Comparison of ENCODE assay signal across 18 cellular contexts in the genomic region with DNA sequence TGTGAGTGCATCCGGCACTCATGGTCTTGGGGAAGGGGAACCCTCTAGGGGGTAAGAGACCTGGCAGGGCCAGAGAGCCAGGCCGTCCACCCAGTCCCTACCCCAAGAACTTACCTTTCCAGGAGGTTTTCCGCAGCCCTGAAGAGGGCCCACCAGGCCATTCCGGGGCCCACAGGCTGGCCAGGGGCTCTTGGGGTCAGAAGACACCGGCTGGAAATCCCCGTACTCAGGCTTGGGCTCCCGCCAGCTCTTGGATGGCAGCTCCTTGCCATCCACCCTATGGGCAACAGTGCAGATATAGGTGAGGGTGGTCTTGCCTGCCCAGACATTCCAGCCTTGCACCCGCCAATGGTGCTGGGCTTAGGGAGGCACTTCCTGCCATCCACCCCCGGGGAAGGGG. TPM values are rescaled to one million over a fixed set of nuclear protein-coding genes. Genes with fewer than 3 reads are reported as not detected.
A peak's percentile ranks its signal among the peaks of the same experiment; 100 is the strongest.
DNase-seq lines count a peak whose midpoint lies in the region; ATAC-seq, FAIRE-seq and TF ChIP-seq lines count a peak whose summit lies in the region.
"Had no signal": no experiment of that assay in that cellular context is flagged by ENCODE, and none has a peak within 500 bp of the region (broad histone marks: within the 10 kb centered on the region; RNA-seq: fewer than 3 reads in every experiment).

No MANE protein-coding gene starts in this region.

- H3K4me1 ChIP-seq in HEK293 (ENCODE audit: control insufficient read depth, insufficient read depth, low read length) (no peaks in the 10 kb centered on the region), sigmoid colon (peaks cover 0 to 6% (median 0%) of the 10 kb centered on the region in 4 donors)

- POLR2A ChIA-PET in HEK293 (lab: Yijun Ruan, JAX): no interaction called here

- FAIRE-seq in D721Med (lab: Jason Lieb, UNC): no peak
- FAIRE-seq: G401.6, GM12892, GM18507 had no signal

- DNase-seq in D341Med (ENCODE audit: low spot score) (peak; percentile 23), islet precursor cell (peak; percentile 53), sigmoid colon (peak; percentile 63), D721Med (ENCODE audit: insufficient read length, low spot score) (no peak), hypothalamus (lab: John Stamatoyannopoulos, UW) (no peak)
- DNase-seq: 8988T; CD4-positive, alpha-beta memory T cell; DMS 273 treated with DMSO at 0.1 percent for 48 hours; HCEC 1CT; HFFc6; KG1 had no signal

- CTCF ChIA-PET in HEK293 (lab: Yijun Ruan, JAX): no interaction called here

- H3K9me3 ChIP-seq in HEK293 (ENCODE audit: control insufficient read depth, insufficient read depth, low read depth, low read length) (no peaks in the 10 kb centered on the region), sigmoid colon (no peaks in the 10 kb centered on the region)
- H3K9me3 ChIP-seq: BLaER1 had no signal

- ATAC-seq in GM19023 (IDR thresholded peaks at IDR 0.05; ENCODE audit: unreplicated experiment): no peak

- 92 to 94% methylated on average over 9 of the region's 9 CpGs for WGBS in sigmoid colon, 2 donors

- TF ChIP-seq CTCF in HEK293 (tag by site-specific recombination; IDR thresholded peaks at IDR 0.05) (no peak), sigmoid colon (IDR thresholded peaks at IDR 0.05) (no peak), D721Med (IDR thresholded peaks at IDR 0.05; ENCODE audit: insufficient read depth, missing control alignments) (no peak)

- H3K36me3 ChIP-seq in HEK293 (ENCODE audit: control insufficient read depth in 2 of 2, insufficient read depth in 1 of 2, low read length in 2 of 2) (peaks cover 0 to 80% of the 10 kb centered on the region in 2 experiments; a peak in 2 of 3 replicates), sigmoid colon (peaks cover 0 to 55% (median 22%) of the 10 kb centered on the region in 4 donors)

- no peaks in the 10 kb centered on the region for H3K27me3 ChIP-seq in sigmoid colon
- H3K27me3 ChIP-seq: BLaER1 had no signal

- H3K27ac ChIP-seq in HEK293 (ENCODE audit: extremely low read depth, low read depth, low read length): no peak overlapping the region
- H3K27ac ChIP-seq in sigmoid colon: no peak overlapping the region
- H3K27ac ChIP-seq: BLaER1, HL-60 had no signal

- intact Hi-C loops in sigmoid colon (cut with DNase I): no loop called here

- TF ChIP-seq POLR2A in sigmoid colon (IDR thresholded peaks at IDR 0.05): no peak

- H3K4me3 ChIP-seq in HEK293 (ENCODE audit: low read depth, low read length) (no peak overlapping the region), sigmoid colon (no peak overlapping the region)
- H3K4me3 ChIP-seq: BLaER1 had no signal

- no peak for TF ChIP-seq EP300 in sigmoid colon (IDR thresholded peaks at IDR 0.05)

TF ChIP-seq in HEK293, 187 proteins besides CTCF, POLR2A, EP300 and RAD21:
- TF ChIP-seq REPIN1 (tag by site-specific recombination; IDR thresholded peaks at IDR 0.05; ENCODE audit: low read depth) (no peak), ZNF16 (tag by site-specific recombination; IDR thresholded peaks at IDR 0.05; ENCODE audit: low read depth) (no peak), ZNF404 (tag by site-specific recombination; IDR thresholded peaks at IDR 0.05) (no peak), MZF1 (tag by site-specific recombination; IDR thresholded peaks at IDR 0.05; ENCODE audit: borderline replicate concordance) (no peak), ZEB2 (tag by site-specific recombination; IDR thresholded peaks at IDR 0.05) (no peak)
- TF ChIP-seq, protein P1, sequence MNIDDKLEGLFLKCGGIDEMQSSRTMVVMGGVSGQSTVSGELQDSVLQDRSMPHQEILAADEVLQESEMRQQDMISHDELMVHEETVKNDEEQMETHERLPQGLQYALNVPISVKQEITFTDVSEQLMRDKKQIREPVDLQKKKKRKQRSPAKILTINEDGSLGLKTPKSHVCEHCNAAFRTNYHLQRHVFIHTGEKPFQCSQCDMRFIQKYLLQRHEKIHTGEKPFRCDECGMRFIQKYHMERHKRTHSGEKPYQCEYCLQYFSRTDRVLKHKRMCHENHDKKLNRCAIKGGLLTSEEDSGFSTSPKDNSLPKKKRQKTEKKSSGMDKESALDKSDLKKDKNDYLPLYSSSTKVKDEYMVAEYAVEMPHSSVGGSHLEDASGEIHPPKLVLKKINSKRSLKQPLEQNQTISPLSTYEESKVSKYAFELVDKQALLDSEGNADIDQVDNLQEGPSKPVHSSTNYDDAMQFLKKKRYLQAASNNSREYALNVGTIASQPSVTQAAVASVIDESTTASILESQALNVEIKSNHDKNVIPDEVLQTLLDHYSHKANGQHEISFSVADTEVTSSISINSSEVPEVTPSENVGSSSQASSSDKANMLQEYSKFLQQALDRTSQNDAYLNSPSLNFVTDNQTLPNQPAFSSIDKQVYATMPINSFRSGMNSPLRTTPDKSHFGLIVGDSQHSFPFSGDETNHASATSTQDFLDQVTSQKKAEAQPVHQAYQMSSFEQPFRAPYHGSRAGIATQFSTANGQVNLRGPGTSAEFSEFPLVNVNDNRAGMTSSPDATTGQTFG (tag by site-specific recombination; IDR thresholded peaks at IDR 0.05; ENCODE audit: borderline replicate concordance): no peak
- TF ChIP-seq, protein P2, sequence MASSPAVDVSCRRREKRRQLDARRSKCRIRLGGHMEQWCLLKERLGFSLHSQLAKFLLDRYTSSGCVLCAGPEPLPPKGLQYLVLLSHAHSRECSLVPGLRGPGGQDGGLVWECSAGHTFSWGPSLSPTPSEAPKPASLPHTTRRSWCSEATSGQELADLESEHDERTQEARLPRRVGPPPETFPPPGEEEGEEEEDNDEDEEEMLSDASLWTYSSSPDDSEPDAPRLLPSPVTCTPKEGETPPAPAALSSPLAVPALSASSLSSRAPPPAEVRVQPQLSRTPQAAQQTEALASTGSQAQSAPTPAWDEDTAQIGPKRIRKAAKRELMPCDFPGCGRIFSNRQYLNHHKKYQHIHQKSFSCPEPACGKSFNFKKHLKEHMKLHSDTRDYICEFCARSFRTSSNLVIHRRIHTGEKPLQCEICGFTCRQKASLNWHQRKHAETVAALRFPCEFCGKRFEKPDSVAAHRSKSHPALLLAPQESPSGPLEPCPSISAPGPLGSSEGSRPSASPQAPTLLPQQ (tag by site-specific recombination; IDR thresholded peaks at IDR 0.05): 0 out of 2 replicates have a peak, but pooled peaks have one; percentile 36
- TF ChIP-seq, protein P3, sequence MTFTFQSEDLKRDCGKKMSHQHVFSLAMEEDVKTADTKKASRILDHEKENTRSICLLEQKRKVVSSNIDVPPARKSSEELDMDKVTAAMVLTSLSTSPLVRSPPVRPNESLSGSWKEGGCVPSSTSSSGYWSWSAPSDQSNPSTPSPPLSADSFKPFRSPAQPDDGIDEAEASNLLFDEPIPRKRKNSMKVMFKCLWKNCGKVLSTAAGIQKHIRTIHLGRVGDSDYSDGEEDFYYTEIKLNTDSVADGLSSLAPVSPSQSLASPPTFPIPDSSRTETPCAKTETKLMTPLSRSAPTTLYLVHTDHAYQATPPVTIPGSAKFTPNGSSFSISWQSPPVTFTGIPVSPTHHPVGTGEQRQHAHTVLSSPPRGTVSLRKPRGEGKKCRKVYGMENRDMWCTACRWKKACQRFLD (tag by site-specific recombination; IDR thresholded peaks at IDR 0.05): no peak
- TF ChIP-seq, protein P4, sequence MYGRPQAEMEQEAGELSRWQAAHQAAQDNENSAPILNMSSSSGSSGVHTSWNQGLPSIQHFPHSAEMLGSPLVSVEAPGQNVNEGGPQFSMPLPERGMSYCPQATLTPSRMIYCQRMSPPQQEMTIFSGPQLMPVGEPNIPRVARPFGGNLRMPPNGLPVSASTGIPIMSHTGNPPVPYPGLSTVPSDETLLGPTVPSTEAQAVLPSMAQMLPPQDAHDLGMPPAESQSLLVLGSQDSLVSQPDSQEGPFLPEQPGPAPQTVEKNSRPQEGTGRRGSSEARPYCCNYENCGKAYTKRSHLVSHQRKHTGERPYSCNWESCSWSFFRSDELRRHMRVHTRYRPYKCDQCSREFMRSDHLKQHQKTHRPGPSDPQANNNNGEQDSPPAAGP (tag by site-specific recombination; IDR thresholded peaks at IDR 0.05): no peak

RNA-seq across cellular contexts. Expression of a gene that starts 34.6 kb away (rescaled TPM):
- 10 to 100 TPM in 3 of 4 donors, 1 to 10 TPM in 1; 10.0 to 23.3 (median 12.6) TPM for total RNA-seq in sigmoid colon
- polyA plus RNA-seq in sigmoid colon: 1 to 10 TPM in 2 of 3 donors, under 1 TPM in 1; 0.92 to 5.8 (median 2.4) TPM

RNA-seq across cellular contexts. Expression of a gene that starts 49.3 kb away (rescaled TPM):
- total RNA-seq in sigmoid colon: 1 to 10 TPM; 2.7 to 5.4 (median 3.9) TPM
- polyA plus RNA-seq in sigmoid colon: 1 to 10 TPM; 1.8 to 3.7 (median 2.1) TPM

RNA-seq across cellular contexts. Expression of a gene that starts 52.3 kb away (rescaled TPM):
- 100 to 1,000 TPM; 191 to 248 (median 224) TPM for total RNA-seq in sigmoid colon
- polyA plus RNA-seq in sigmoid colon: 100 to 1,000 TPM in 2 of 3 donors, 10 to 100 TPM in 1; 93.7 to 384 (median 135) TPM

Comparison
In these comparisons a context has a peak if more than half of its experiments do, and no peak if none do; other contexts are left out.
1. DNase-seq: peak in D341Med (single experiment), islet precursor cell (single experiment) and sigmoid colon (single experiment); none in D721Med (single experiment) and hypothalamus (0 of 51).